Comparison of ENCODE assay signal across 8 cellular contexts in genomic region chr3:106206165-106206564, GRCh38.
DNase-seq lines count a peak whose midpoint lies in the region; ATAC-seq and TF ChIP-seq lines count a peak whose summit lies in the region.

No MANE protein-coding gene starts in this region.

- H3K9me3 ChIP-seq in OCI-LY1 (ENCODE audit: low read length) (no peaks in the 10 kb centered on the region), subcutaneous abdominal adipose tissue (ENCODE audit: control insufficient read depth in 5 of 5, low read length in 5 of 5) (peaks cover 0 to 8% (median 4%) of the 10 kb centered on the region in 5 donors)

- H3K79me2 ChIP-seq in OCI-LY1 (ENCODE audit: insufficient read depth, low read length): no peaks in the 10 kb centered on the region

- H2AFZ ChIP-seq in OCI-LY1 (ENCODE audit: low read length): peak overlapping the region; percentile 92

- peak overlapping the region; percentile 26 for H3K4me2 ChIP-seq in OCI-LY1 (ENCODE audit: low read length)

- peak; percentile 83 for ATAC-seq in GM18868 (IDR thresholded peaks at IDR 0.05; ENCODE audit: unreplicated experiment)
- peak; percentile 85 for ATAC-seq in HG03103 (IDR thresholded peaks at IDR 0.05; ENCODE audit: low read depth, unreplicated experiment)
- ATAC-seq in GM21576 (IDR thresholded peaks at IDR 0.05; ENCODE audit: unreplicated experiment): no peak

- H3K4me1 ChIP-seq in OCI-LY1 (ENCODE audit: insufficient read depth, low read length, severe bottlenecking) (peaks cover 14% of the 10 kb centered on the region), subcutaneous abdominal adipose tissue (ENCODE audit: control insufficient read depth in 5 of 5, insufficient read depth in 5 of 5, low read length in 5 of 5) (peaks cover 0 to 15% (median 10%) of the 10 kb centered on the region in 5 donors)

- H4K20me1 ChIP-seq in OCI-LY1 (ENCODE audit: insufficient read depth, low read length): no peaks in the 10 kb centered on the region

- H3K27ac ChIP-seq in OCI-LY1 (ENCODE audit: low read depth, low read length, poor library complexity, severe bottlenecking) (no peak overlapping the region), subcutaneous abdominal adipose tissue (ENCODE audit: low read depth, low read length) (peak overlapping the region; percentile 7)

- peak; percentile 24 for DNase-seq in AG08395 (ENCODE audit: low spot score)
- peak; percentile 66 for DNase-seq in fibroblast of gingiva (ENCODE audit: low read depth)
- DNase-seq in ureter (ENCODE audit: low spot score): no peak

- TF ChIP-seq CTCF in OCI-LY1 (IDR thresholded peaks at IDR 0.05; ENCODE audit: low read length): no peak

- no peaks in the 10 kb centered on the region for H3K9me2 ChIP-seq in OCI-LY1 (ENCODE audit: low read depth, low read length)

- no peak overlapping the region for H3K4me3 ChIP-seq in OCI-LY1 (ENCODE audit: low read depth, low read length, poor library complexity, severe bottlenecking)
- peak overlapping the region in 2 of 5 donors; percentile 19 to 43 for H3K4me3 ChIP-seq in subcutaneous abdominal adipose tissue (ENCODE audit: low read depth in 1 of 5, low read length in 5 of 5)

- H3K27me3 ChIP-seq in OCI-LY1 (ENCODE audit: insufficient read depth, low read length): no peaks in the 10 kb centered on the region
- no peaks in the 10 kb centered on the region for H3K27me3 ChIP-seq in subcutaneous abdominal adipose tissue (ENCODE audit: control insufficient read depth in 5 of 5, insufficient read depth in 4 of 5, low read length in 5 of 5)

- H3F3A ChIP-seq in OCI-LY1 (ENCODE audit: insufficient read depth, low read length): no peaks in the 10 kb centered on the region

- H3K9ac ChIP-seq in OCI-LY1 (ENCODE audit: low read length) (no peak overlapping the region), subcutaneous abdominal adipose tissue (ENCODE audit: low read length in 5 of 5) (no peak overlapping the region)

- H3K36me3 ChIP-seq in OCI-LY1 (ENCODE audit: insufficient read depth, low read length) (no peaks in the 10 kb centered on the region), subcutaneous abdominal adipose tissue (ENCODE audit: control insufficient read depth in 5 of 5, insufficient read depth in 5 of 5, low read length in 5 of 5) (no peaks in the 10 kb centered on the region)
